13 cellular contexts compared by ENCODE assay signal in genomic region chr16:2270070-2270462, GRCh38. TPM values are rescaled to one million over a fixed set of nuclear protein-coding genes. Genes with fewer than 3 reads are reported as not detected.
A peak's percentile ranks its signal among the peaks of the same experiment; 100 is the strongest.
DNase-seq lines count a peak whose midpoint lies in the region; ATAC-seq and TF ChIP-seq lines count a peak whose summit lies in the region.
"Had no signal": no experiment of that assay in that cellular context is flagged by ENCODE, and none has a peak within 500 bp of the region (broad histone marks: within the 10 kb centered on the region; RNA-seq: fewer than 3 reads in every experiment).

No MANE protein-coding gene starts in this region.

- no peaks in the 10 kb centered on the region for H3K9me3 Mint-ChIP-seq in stimulated activated naive CD8-positive, alpha-beta T cell treated with anti-CD3 and anti-CD28 coated beads, Interleukin-15, amount 100 ng/mL, for 72 hours
- H3K9me3 Mint-ChIP-seq in mesothelial cell of epicardium = no peaks in the 10 kb centered on the region
- H3K9me3 Mint-ChIP-seq: activated naive CD4-positive, alpha-beta T cell treated with anti-CD3 and anti-CD28 coated beads, Interleukin-2, amount 50 U/mL, for 24 hours had no signal

- H3K27me3 Mint-ChIP-seq in stimulated activated naive CD8-positive, alpha-beta T cell treated with anti-CD3 and anti-CD28 coated beads, Interleukin-15, amount 100 ng/mL, for 72 hours = no peaks in the 10 kb centered on the region
- no peaks in the 10 kb centered on the region for H3K27me3 Mint-ChIP-seq in mesothelial cell of epicardium (ENCODE audit: low read depth)
- H3K27me3 Mint-ChIP-seq: activated naive CD4-positive, alpha-beta T cell treated with anti-CD3 and anti-CD28 coated beads, Interleukin-2, amount 50 U/mL, for 24 hours had no signal

- peaks cover 31% of the 10 kb centered on the region for H3K36me3 ChIP-seq in WERI-Rb-1
- H3K36me3 ChIP-seq: colonic mucosa had no signal

- peak overlapping the region; percentile 95 to 97 for H3K4me3 Mint-ChIP-seq in stimulated activated naive CD8-positive, alpha-beta T cell treated with anti-CD3 and anti-CD28 coated beads, Interleukin-15, amount 100 ng/mL, for 72 hours
- H3K4me3 Mint-ChIP-seq in mesothelial cell of epicardium = peak overlapping the region; percentile 93

- TF ChIP-seq CTCF in WERI-Rb-1 (IDR thresholded peaks at IDR 0.05; ENCODE audit: low read depth, low read length) (no peak), mesothelial cell of epicardium (IDR thresholded peaks at IDR 0.05; ENCODE audit: unreplicated experiment) (no peak)

- H3K4me1 Mint-ChIP-seq in stimulated activated naive CD8-positive, alpha-beta T cell treated with anti-CD3 and anti-CD28 coated beads, Interleukin-15, amount 100 ng/mL, for 72 hours = peaks cover 44% of the 10 kb centered on the region
- H3K4me1 Mint-ChIP-seq in mesothelial cell of epicardium = peaks cover 24% of the 10 kb centered on the region

- no peak overlapping the region for H3K27ac Mint-ChIP-seq in stimulated activated naive CD8-positive, alpha-beta T cell treated with anti-CD3 and anti-CD28 coated beads, Interleukin-15, amount 100 ng/mL, for 72 hours
- no peak overlapping the region for H3K27ac Mint-ChIP-seq in mesothelial cell of epicardium

- no peak for DNase-seq in stimulated activated naive CD8-positive, alpha-beta T cell treated with anti-CD3 and anti-CD28 coated beads, Interleukin-15, amount 100 ng/mL, for 72 hours
- DNase-seq in stimulated activated naive CD8-positive, alpha-beta T cell treated with anti-CD3 and anti-CD28 coated beads, Interleukin-15, Interleukin-2, amounts not matched to agents 100 U/mL and 50 U/mL, for 24 hours = no peak
- DNase-seq in WERI-Rb-1 (no peak), mesothelial cell of epicardium (ENCODE audit: low spot score in 2 of 2, unreplicated experiment in 2 of 2) (no peak), NCI-H2227 (lab: John Stamatoyannopoulos, UW; ENCODE audit: unreplicated experiment) (no peak), NCI-H2081 treated with DMSO at 0.1 percent for 48 hours (lab: John Stamatoyannopoulos, UW) (no peak)
- DNase-seq: activated CD4-positive, alpha-beta T cell treated with anti-CD3 and anti-CD28 coated beads for 4 hours; colonic mucosa; COR-L47; NCI-H187 treated with DMSO at 0.1 percent for 48 hours had no signal

- peak overlapping the region; percentile 97 for H3K27ac ChIP-seq in WERI-Rb-1
- H3K27ac ChIP-seq: colonic mucosa had no signal

- ATAC-seq in stimulated activated naive CD8-positive, alpha-beta T cell treated with anti-CD3 and anti-CD28 coated beads, Interleukin-15, amount 100 ng/mL, for 72 hours = no peak
- no peak for ATAC-seq in stimulated activated naive CD8-positive, alpha-beta T cell treated with anti-CD3 and anti-CD28 coated beads, Interleukin-15, Interleukin-2, amounts not matched to agents 100 U/mL and 50 U/mL, for 24 hours
- ATAC-seq in HG02938 (IDR thresholded peaks at IDR 0.05; ENCODE audit: unreplicated experiment) = no peak
- ATAC-seq in HG02981 (IDR thresholded peaks at IDR 0.05; ENCODE audit: unreplicated experiment) = no peak

- H3K4me3 ChIP-seq in WERI-Rb-1 (ENCODE audit: low read depth, low read length) = no peak overlapping the region

- no peaks in the 10 kb centered on the region for H3K9me3 ChIP-seq in WERI-Rb-1 (ENCODE audit: severe bottlenecking)
- H3K9me3 ChIP-seq: colonic mucosa had no signal

- peaks cover 2% of the 10 kb centered on the region for H3K36me3 Mint-ChIP-seq in mesothelial cell of epicardium

- no peaks in the 10 kb centered on the region for H3K27me3 ChIP-seq in WERI-Rb-1 (ENCODE audit: insufficient read depth, low read depth, severe bottlenecking)
- H3K27me3 ChIP-seq: colonic mucosa had no signal

RNA-seq across cellular contexts. Expression of gene RNPS1, which starts 2.1 kb away (rescaled TPM):
- 229 to 243 TPM (median 229 TPM) in 3 replicates for total RNA-seq in mesothelial cell of epicardium

RNA-seq across cellular contexts. Expression of gene ECI1, which starts 18.7 kb away (rescaled TPM):
- total RNA-seq in mesothelial cell of epicardium = 53.3 to 54.8 TPM (median 54.5 TPM) in 3 replicates

RNA-seq across cellular contexts. Expression of gene DNASE1L2, which starts 33.8 kb away (rescaled TPM):
- total RNA-seq in mesothelial cell of epicardium = 1.0 to 1.4 TPM (median 1.2 TPM) in 3 replicates

RNA-seq across cellular contexts. Expression of gene E4F1, which starts 46.7 kb away (rescaled TPM):
- 29.3 to 36.3 TPM (median 33.0 TPM) in 3 replicates for total RNA-seq in mesothelial cell of epicardium

RNA-seq across cellular contexts. Expression of gene PGP, which starts 55.4 kb away (rescaled TPM):
- total RNA-seq in mesothelial cell of epicardium = 15.2 to 17.9 TPM (median 16.8 TPM) in 3 replicates
